In genomic region chr7:43674559-43675436, GRCh38 we compare ENCODE assay signal across 1 cellular context.
TF ChIP-seq lines count a peak whose summit lies in the region.

No MANE protein-coding gene starts in this region.

TF ChIP-seq in GM23338, 12 proteins besides CTCF, POLR2A, EP300 and RAD21 (continued from another document):
- TF ChIP-seq ZNF114 (CRISPR knock-in tag; IDR thresholded peaks at IDR 0.05), result no peak
- TF ChIP-seq STAT1 (IDR thresholded peaks at IDR 0.05; ENCODE audit: unreplicated experiment), result no peak
- no peak for TF ChIP-seq ETS1 (IDR thresholded peaks at IDR 0.05)
- TF ChIP-seq CREB1 (CRISPR knock-in tag; IDR thresholded peaks at IDR 0.05; ENCODE audit: low read depth), result no peak
